30 cellular contexts compared by ENCODE assay signal in the genomic region with DNA sequence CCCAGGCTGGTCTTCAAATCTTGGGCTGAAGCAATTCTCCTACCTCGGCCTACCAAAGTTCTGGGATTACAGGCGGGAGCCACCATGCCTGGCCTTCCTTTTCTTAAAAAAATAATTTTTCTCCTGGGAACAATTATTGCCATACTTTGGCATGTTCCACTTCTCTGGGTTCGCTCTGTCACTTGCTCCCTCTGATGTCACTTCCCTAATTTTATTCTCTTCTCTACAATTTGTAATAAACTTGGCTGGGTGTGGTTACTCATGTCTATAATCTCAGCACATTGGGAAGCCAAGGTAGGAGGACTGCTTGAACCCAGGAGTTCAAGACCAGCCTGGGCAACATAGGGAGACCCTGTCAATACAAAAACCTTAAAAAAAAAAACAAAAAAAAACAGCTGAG.
"Had no signal": no experiment of that assay in that cellular context is flagged by ENCODE, and none has a peak within 500 bp of the region (broad histone marks: within the 10 kb centered on the region; RNA-seq: fewer than 3 reads in every experiment).

No MANE protein-coding gene starts in this region.

- H3K9me3 Mint-ChIP-seq: activated naive CD8-positive, alpha-beta T cell treated with anti-CD3 and anti-CD28 coated beads, Interleukin-2, amount 10 ng/mL, durations not matched to agents 7 days and 5 days; activated T-helper 2 cell treated with anti-CD3 and anti-CD28 coated beads, Interferon-gamma antibody, Interleukin-2, Interleukin-4, amounts not matched to agents 10 μg/mL and 5 μg/mL and 100 μg/mL, durations not matched to agents 14 hours and 24 hours and 36 hours; brain; effector memory CD8-positive, alpha-beta T cell; naive thymus-derived CD8-positive, alpha-beta T cell; neural crest cell; T-helper 1 cell treated with Interleukin-12 subunit alpha and Interleukin-12 subunit beta and Interleukin-4 antibody, amounts not matched to agents 30 μg/mL and 1 μg/mL, for 36 hours had no signal

- ATAC-seq: activated CD4-positive, CD25-positive, alpha-beta regulatory T cell treated with anti-CD3 and anti-CD28 coated beads, Interleukin-2, amount 50 U/mL, for 24 hours; effector memory CD8-positive, alpha-beta T cell; gastrocnemius medialis; naive thymus-derived CD8-positive, alpha-beta T cell had no signal

- H3K27me3 Mint-ChIP-seq: activated naive CD8-positive, alpha-beta T cell treated with anti-CD3 and anti-CD28 coated beads, Interleukin-2, amount 10 ng/mL, durations not matched to agents 7 days and 5 days; brain; effector memory CD8-positive, alpha-beta T cell; naive thymus-derived CD8-positive, alpha-beta T cell had no signal

- H3K4me1 Mint-ChIP-seq: activated naive CD8-positive, alpha-beta T cell treated with anti-CD3 and anti-CD28 coated beads, Interleukin-2, amount 10 ng/mL, durations not matched to agents 7 days and 5 days; brain; neural crest cell had no signal

- H3K9me3 ChIP-seq: ascending aorta, colonic mucosa, gastrocnemius medialis, left ventricle myocardium inferior, right atrium auricular region, spleen, suprapubic skin, tibial artery had no signal

- H3K4me3 Mint-ChIP-seq: activated naive CD8-positive, alpha-beta T cell treated with anti-CD3 and anti-CD28 coated beads, Interleukin-2, amount 10 ng/mL, durations not matched to agents 7 days and 5 days; brain; effector memory CD8-positive, alpha-beta T cell; naive thymus-derived CD8-positive, alpha-beta T cell; neural crest cell; T-helper 1 cell treated with Interleukin-12 subunit alpha and Interleukin-12 subunit beta and Interleukin-4 antibody, amounts not matched to agents 30 μg/mL and 1 μg/mL, for 36 hours had no signal

- DNase-seq: activated CD4-positive, alpha-beta T cell treated with anti-CD3 and anti-CD28 coated beads for 48 hours; activated CD4-positive, alpha-beta T cell treated with anti-CD3 and anti-CD28 coated beads, Interleukin-2, amount 50 U/mL, for 48 hours; activated CD8-positive, alpha-beta memory T cell treated with anti-CD3 and anti-CD28 coated beads for 24 hours; activated naive CD8-positive, alpha-beta T cell treated with anti-CD3 and anti-CD28 coated beads, Interleukin-2, amount 10 ng/mL, durations not matched to agents 7 days and 5 days; activated T-cell treated with anti-CD3 and anti-CD28 coated beads, Interleukin-2, amount 50 U/mL, for 1 hour; cerebellar nuclear complex; colonic mucosa; dorsolateral prefrontal cortex; effector memory CD8-positive, alpha-beta T cell; erythroblast; gastrocnemius medialis; glutamatergic neuron; left ventricle myocardium inferior; naive thymus-derived CD8-positive, alpha-beta T cell; occipital lobe; spleen; SW 1271; T1000; tibial artery; WERI-Rb-1 had no signal

- H3K27me3 ChIP-seq: ascending aorta, cardiac muscle cell, colonic mucosa, dorsolateral prefrontal cortex, gastrocnemius medialis, right atrium auricular region, spleen, suprapubic skin, tibial artery had no signal

- H3K4me1 ChIP-seq: ascending aorta, colonic mucosa, gastrocnemius medialis, right atrium auricular region, suprapubic skin, tibial artery had no signal

- H3K27ac ChIP-seq: ascending aorta, cardiac muscle cell, colonic mucosa, gastrocnemius medialis, left ventricle myocardium inferior, right atrium auricular region, suprapubic skin, tibial artery, WERI-Rb-1 had no signal

- H3K27ac Mint-ChIP-seq: activated naive CD8-positive, alpha-beta T cell treated with anti-CD3 and anti-CD28 coated beads, Interleukin-2, amount 10 ng/mL, durations not matched to agents 7 days and 5 days; activated T-helper 2 cell treated with anti-CD3 and anti-CD28 coated beads, Interferon-gamma antibody, Interleukin-2, Interleukin-4, amounts not matched to agents 10 μg/mL and 5 μg/mL and 100 μg/mL, durations not matched to agents 14 hours and 24 hours and 36 hours; T-helper 1 cell treated with Interleukin-12 subunit alpha and Interleukin-12 subunit beta and Interleukin-4 antibody, amounts not matched to agents 30 μg/mL and 1 μg/mL, for 36 hours had no signal

- H3K4me3 ChIP-seq: ascending aorta, cardiac muscle cell, colonic mucosa, dorsolateral prefrontal cortex, gastrocnemius medialis, left ventricle myocardium inferior, lung, right atrium auricular region, spleen, suprapubic skin, tibial artery had no signal
